Comparison of ENCODE assay signal across 8 cellular contexts in genomic region chr1:12177999-12178441, GRCh38. TPM values are rescaled to one million over a fixed set of nuclear protein-coding genes. Genes with fewer than 3 reads are reported as not detected.
DNase-seq lines count a peak whose midpoint lies in the region; ATAC-seq and TF ChIP-seq lines count a peak whose summit lies in the region.

No MANE protein-coding gene starts in this region.

- no peak for TF ChIP-seq POLR2A in spleen (IDR thresholded peaks at IDR 0.05)

- WGBS in spleen, 5 donors: 25 to 46% (median 37%) methylated on average over 11 to 14 of the region's 14 CpGs

- H3K36me3 Mint-ChIP-seq in activated T-cell treated with anti-CD3 and anti-CD28 coated beads, Interleukin-2, amount 50 U/mL, for 72 hours (ENCODE audit: insufficient read depth in 2 of 2): peaks cover 5 to 12% of the 10 kb centered on the region in 2 donors

- DNase-seq in COLO829 (ENCODE audit: low spot score): peak; percentile 25
- DNase-seq in NCI-H510A (lab: John Stamatoyannopoulos, UW): peak; percentile 66
- peak; percentile 94 to 97 for DNase-seq in activated T-cell treated with anti-CD3 and anti-CD28 coated beads, Interleukin-2, amount 50 U/mL, for 72 hours
- peak; percentile 95 for DNase-seq in fibroblast of villous mesenchyme (ENCODE audit: low read depth)
- no peak for DNase-seq in spleen
- no peak for DNase-seq in NCI-H1694 (lab: John Stamatoyannopoulos, UW)

- H3K36me3 ChIP-seq in spleen: peaks cover 0 to 67% (median 0%) of the 10 kb centered on the region in 6 donors

- peaks cover 69 to 100% (median 100%) of the 10 kb centered on the region in 6 donors for H3K4me1 ChIP-seq in spleen

- H3K4me1 Mint-ChIP-seq in activated T-cell treated with anti-CD3 and anti-CD28 coated beads, Interleukin-2, amount 50 U/mL, for 72 hours (ENCODE audit: low read depth): peaks cover 89% of the 10 kb centered on the region

- H3K4me3 ChIP-seq in fibroblast of villous mesenchyme (ENCODE audit: low read depth, low read length) (no peak overlapping the region), spleen (peak overlapping the region in 2 of 8 donors; percentile 6 to 52)

- intact Hi-C loops in spleen (cut with DNase I; ENCODE audit: low total_unique reads): no loop called here

- H3K27ac ChIP-seq in spleen: peak overlapping the region; percentile 55 to 99 (median 98)

- peak overlapping the region; percentile 89 to 92 for H3K4me3 Mint-ChIP-seq in activated T-cell treated with anti-CD3 and anti-CD28 coated beads, Interleukin-2, amount 50 U/mL, for 72 hours

- no peaks in the 10 kb centered on the region for H3K27me3 Mint-ChIP-seq in activated T-cell treated with anti-CD3 and anti-CD28 coated beads, Interleukin-2, amount 50 U/mL, for 72 hours (ENCODE audit: low read depth)

- H3K27me3 ChIP-seq in spleen (replicated peaks in 1 of 7): no peaks in the 10 kb centered on the region

- H3K27ac Mint-ChIP-seq in activated T-cell treated with anti-CD3 and anti-CD28 coated beads, Interleukin-2, amount 50 U/mL, for 72 hours: peak overlapping the region; percentile 98

- TF ChIP-seq CTCF in fibroblast of villous mesenchyme (IDR thresholded peaks at IDR 0.05; ENCODE audit: insufficient read depth, low read depth, low read length): no peak
- no peak for TF ChIP-seq CTCF in spleen (IDR thresholded peaks at IDR 0.05 in 8 of 11, conservative IDR thresholded peaks at IDR 0.05 in 3 of 11)

- no peaks in the 10 kb centered on the region for H3K9me3 ChIP-seq in spleen

- peak; percentile 76 to 81 for ATAC-seq in activated T-cell treated with anti-CD3 and anti-CD28 coated beads, Interleukin-2, amount 50 U/mL, for 72 hours (replicated peaks in 1 of 2)
- no peak for ATAC-seq in HG03442 (IDR thresholded peaks at IDR 0.05; ENCODE audit: unreplicated experiment)
- no peak for ATAC-seq in HG03342 (IDR thresholded peaks at IDR 0.05; ENCODE audit: unreplicated experiment)

- no peaks in the 10 kb centered on the region for H3K9me3 Mint-ChIP-seq in activated T-cell treated with anti-CD3 and anti-CD28 coated beads, Interleukin-2, amount 50 U/mL, for 72 hours

RNA-seq across cellular contexts. Expression of gene TNFRSF1B, which starts 11.2 kb away (rescaled TPM):
- total RNA-seq in activated T-cell treated with anti-CD3 and anti-CD28 coated beads, Interleukin-2, amount 50 U/mL, for 72 hours: 100 to 1,000 TPM in 1 of 2 donors, 10 to 100 TPM in 1; 95.4 to 130 TPM
- 8.7 and 25.9 TPM in 2 replicates for total RNA-seq in fibroblast of villous mesenchyme
- total RNA-seq in spleen: 100 to 1,000 TPM; 142 to 233 (median 183) TPM
- 10 to 100 TPM; 28.5 to 63.2 (median 36.8) TPM for polyA plus RNA-seq in spleen

RNA-seq across cellular contexts. Expression of gene VPS13D, which starts 51.8 kb away (rescaled TPM):
- 10 to 100 TPM; 36.0 to 40.5 TPM for total RNA-seq in activated T-cell treated with anti-CD3 and anti-CD28 coated beads, Interleukin-2, amount 50 U/mL, for 72 hours
- total RNA-seq in fibroblast of villous mesenchyme: 39.9 and 55.3 TPM in 2 replicates
- total RNA-seq in spleen: 100 to 1,000 TPM in 1 of 7 donors, 10 to 100 TPM in 6; 70.3 to 108 (median 93.7) TPM
- 10 to 100 TPM; 10.1 to 15.3 (median 10.5) TPM for polyA plus RNA-seq in spleen

Comparison
In these comparisons a context has a peak if more than half of its experiments do, and no peak if none do; other contexts are left out.
1. DNase-seq: peak in COLO829 (single experiment), NCI-H510A (single experiment), activated T-cell treated with anti-CD3 and anti-CD28 coated beads, Interleukin-2, amount 50 U/mL, for 72 hours (2 of 2) and fibroblast of villous mesenchyme (single experiment); none in spleen (single experiment) and NCI-H1694 (single experiment).
2. ATAC-seq: peak in activated T-cell treated with anti-CD3 and anti-CD28 coated beads, Interleukin-2, amount 50 U/mL, for 72 hours (2 of 2); none in HG03442 (single experiment) and HG03342 (single experiment).